In the genomic region with DNA sequence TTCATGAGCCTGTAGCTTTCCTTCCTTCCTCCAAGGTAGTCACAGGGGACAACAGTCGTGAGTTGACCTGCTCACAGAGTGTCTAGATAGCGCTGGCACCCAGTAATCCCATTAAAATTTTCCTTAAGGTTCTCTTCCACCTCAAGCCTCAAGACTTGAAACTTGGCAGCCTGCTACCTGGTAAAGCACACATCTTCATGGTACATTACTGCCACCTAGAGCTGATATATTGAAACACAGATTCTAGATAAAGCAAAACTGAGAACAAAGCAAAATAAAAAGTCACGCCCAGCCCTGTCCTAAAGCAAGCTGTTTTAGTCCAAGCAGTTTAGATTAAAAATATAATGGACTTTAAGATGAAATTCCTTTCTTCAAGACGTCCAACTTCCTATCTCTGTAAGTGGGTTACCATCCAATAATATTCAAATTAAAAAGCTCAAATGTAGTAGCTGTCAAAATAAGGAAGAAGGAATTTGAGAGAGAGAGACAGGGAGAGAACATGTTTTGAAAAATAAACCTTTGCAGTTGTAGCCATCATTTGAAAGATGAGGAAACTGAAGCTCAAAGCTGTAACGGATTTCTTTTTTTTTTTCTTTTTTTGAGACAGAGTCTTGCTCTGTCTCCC, we compare ENCODE assay signal across 8 cellular contexts. TPM values are rescaled to one million over a fixed set of nuclear protein-coding genes. Genes with fewer than 3 reads are reported as not detected.
DNase-seq lines count a peak whose midpoint lies in the region; ATAC-seq and TF ChIP-seq lines count a peak whose summit lies in the region.

No MANE protein-coding gene starts in this region.

- peaks cover 0 to 8% (median 0%) of the 10 kb centered on the region in 3 donors for H3K9me3 ChIP-seq in tibial artery

- H3K4me3 ChIP-seq in tibial artery: no peak overlapping the region

- DNase-seq in Ammon's horn (ENCODE audit: low spot score): peak; percentile 74
- peak; percentile 64 for DNase-seq in GM13977 (ENCODE audit: low spot score)
- DNase-seq in KG1 (lab: John Stamatoyannopoulos, UW): peak; percentile 36
- DNase-seq in OCI-M1 (lab: John Stamatoyannopoulos, UW): peak; percentile 82
- DNase-seq in cerebellum (ENCODE audit: low spot score): peak; percentile 84
- DNase-seq in left kidney (ENCODE audit: low read depth, low spot score): peak; percentile 87
- no peak for DNase-seq in tibial artery

- ATAC-seq in HG03460 (IDR thresholded peaks at IDR 0.05; ENCODE audit: unreplicated experiment): no peak

- H3K27me3 ChIP-seq in tibial artery: peaks cover 0 to 23% of the 10 kb centered on the region in 2 donors

- TF ChIP-seq CTCF in GM13977 (IDR thresholded peaks at IDR 0.05; ENCODE audit: extremely low read depth, insufficient read depth, missing control alignments): peak; percentile 57
- peak; percentile 54 to 68 for TF ChIP-seq CTCF in tibial artery (IDR thresholded peaks at IDR 0.05)

- H3K36me3 ChIP-seq in tibial artery: no peaks in the 10 kb centered on the region

- no peaks in the 10 kb centered on the region for H3K4me1 ChIP-seq in tibial artery

- in situ Hi-C loops in GM13977 (cut with MboI; ENCODE audit: low pct_unique_long_range_greater_than_20kb, low sequenced_read_pairs, unreplicated experiment): loop anchor here (10.0 to 25.0 kb wide), 2 partner anchors 152 to 280 kb away; no protein-coding TSS in a partner anchor

- no peak overlapping the region for H3K27ac ChIP-seq in tibial artery

- intact Hi-C loops in tibial artery (cut with DNase I; ENCODE audit: low total_unique reads): loop anchor here (2.0 to 10.0 kb wide), 2 partner anchors 158 to 272 kb away; no protein-coding TSS in a partner anchor

RNA-seq across cellular contexts. Expression of gene CD83, which starts 50.7 kb away (rescaled TPM):
- total RNA-seq in cerebellum: 19.7 TPM

Comparison
In these comparisons a context has a peak if more than half of its experiments do, and no peak if none do; other contexts are left out.
1. DNase-seq: peak in Ammon's horn (single experiment), GM13977 (single experiment), KG1 (single experiment), OCI-M1 (single experiment), cerebellum (single experiment) and left kidney (single experiment); none in tibial artery (0 of 2).